Comparison of ENCODE assay signal across 8 cellular contexts in genomic region chr1:86741947-86742572, GRCh38. TPM values are rescaled to one million over a fixed set of nuclear protein-coding genes. Genes with fewer than 3 reads are reported as not detected.
DNase-seq lines count a peak whose midpoint lies in the region; ATAC-seq and TF ChIP-seq lines count a peak whose summit lies in the region.

No MANE protein-coding gene starts in this region.

- TF ChIP-seq CTCF in body of pancreas (IDR thresholded peaks at IDR 0.05) (peak in 6 of 7 experiments; percentile 48 to 76 (median 50)), right lobe of liver (IDR thresholded peaks at IDR 0.05) (peak; percentile 36 to 62 (median 60)), vagina (IDR thresholded peaks at IDR 0.05) (peak in 2 of 3 experiments; percentile 42 to 43)

- no peak for ATAC-seq in stimulated activated naive CD8-positive, alpha-beta T cell treated with anti-CD3 and anti-CD28 coated beads, Interleukin-15, Interleukin-2, amounts not matched to agents 100 U/mL and 50 U/mL, for 24 hours
- ATAC-seq in stimulated activated naive CD8-positive, alpha-beta T cell treated with anti-CD3 and anti-CD28 coated beads, Interleukin-15, amount 100 ng/mL, for 72 hours = no peak
- ATAC-seq in body of pancreas (no peak), right lobe of liver (peak in 2 of 4 donors; percentile 29 to 38), HG03342 (IDR thresholded peaks at IDR 0.05; ENCODE audit: unreplicated experiment) (no peak), HG02852 (IDR thresholded peaks at IDR 0.05; ENCODE audit: unreplicated experiment) (no peak)

- intact Hi-C loops in body of pancreas (cut with DNase I) (no loop called here), right lobe of liver (cut with DNase I) (no loop called here), vagina (cut with DNase I) (no loop called here)

- H3K27me3 ChIP-seq in body of pancreas = no peaks in the 10 kb centered on the region
- H3K27me3 ChIP-seq in right lobe of liver = no peaks in the 10 kb centered on the region
- H3K27me3 ChIP-seq in vagina = no peaks in the 10 kb centered on the region

- H3K4me1 ChIP-seq in body of pancreas (no peaks in the 10 kb centered on the region), right lobe of liver (no peaks in the 10 kb centered on the region), vagina (peaks cover 14% of the 10 kb centered on the region)

- TF ChIP-seq POLR2A in body of pancreas (IDR thresholded peaks at IDR 0.05) (no peak), right lobe of liver (IDR thresholded peaks at IDR 0.05) (no peak), vagina (IDR thresholded peaks at IDR 0.05) (no peak)

- H3K27ac ChIP-seq in body of pancreas = no peak overlapping the region
- H3K27ac ChIP-seq in right lobe of liver = no peak overlapping the region
- H3K27ac ChIP-seq in vagina = no peak overlapping the region

- WGBS in body of pancreas, 2 donors = 40% methylated on average over 6 of the region's 6 CpGs
- 48% methylated on average over 6 of the region's 6 CpGs for WGBS in right lobe of liver (ENCODE audit: insufficient coverage, low coverage, low lambda C conversion rate, missing lambda C conversion rate)

- peak; percentile 36 for DNase-seq in stimulated activated naive CD8-positive, alpha-beta T cell treated with anti-CD3 and anti-CD28 coated beads, Interleukin-15, Interleukin-2, amounts not matched to agents 100 U/mL and 50 U/mL, for 24 hours
- no peak for DNase-seq in stimulated activated naive CD8-positive, alpha-beta T cell treated with anti-CD3 and anti-CD28 coated beads, Interleukin-15, amount 100 ng/mL, for 72 hours
- DNase-seq in NCI-H748 (lab: John Stamatoyannopoulos, UW; ENCODE audit: unreplicated experiment) (peak; percentile 38), body of pancreas (peak; percentile 28 to 53 (median 43)), right lobe of liver (no peak), vagina (ENCODE audit: extremely low spot score in 2 of 2) (no peak)

- H3K4me3 ChIP-seq in body of pancreas = no peak overlapping the region
- no peak overlapping the region for H3K4me3 ChIP-seq in right lobe of liver
- no peak overlapping the region for H3K4me3 ChIP-seq in vagina

- no peaks in the 10 kb centered on the region for H3K9me3 Mint-ChIP-seq in stimulated activated naive CD8-positive, alpha-beta T cell treated with anti-CD3 and anti-CD28 coated beads, Interleukin-15, amount 100 ng/mL, for 72 hours

- H3K27me3 Mint-ChIP-seq in stimulated activated naive CD8-positive, alpha-beta T cell treated with anti-CD3 and anti-CD28 coated beads, Interleukin-15, amount 100 ng/mL, for 72 hours = no peaks in the 10 kb centered on the region

- H3K9me3 ChIP-seq in body of pancreas (no peaks in the 10 kb centered on the region), right lobe of liver (no peaks in the 10 kb centered on the region), vagina (no peaks in the 10 kb centered on the region)

- H3K4me3 Mint-ChIP-seq in stimulated activated naive CD8-positive, alpha-beta T cell treated with anti-CD3 and anti-CD28 coated beads, Interleukin-15, amount 100 ng/mL, for 72 hours = no peak overlapping the region

- no peaks in the 10 kb centered on the region for H3K4me1 Mint-ChIP-seq in stimulated activated naive CD8-positive, alpha-beta T cell treated with anti-CD3 and anti-CD28 coated beads, Interleukin-15, amount 100 ng/mL, for 72 hours

- peaks cover 0 to 22% of the 10 kb centered on the region in 2 donors for H3K36me3 ChIP-seq in body of pancreas (replicated peaks in 1 of 2; ENCODE audit: insufficient read depth in 1 of 2, low read depth in 2 of 2)
- H3K36me3 ChIP-seq in right lobe of liver = peaks cover 0 to 47% (median 15%) of the 10 kb centered on the region in 4 donors
- peaks cover 0 to 50% of the 10 kb centered on the region in 2 donors for H3K36me3 ChIP-seq in vagina

- H3K27ac Mint-ChIP-seq in stimulated activated naive CD8-positive, alpha-beta T cell treated with anti-CD3 and anti-CD28 coated beads, Interleukin-15, amount 100 ng/mL, for 72 hours = no peak overlapping the region

RNA-seq across cellular contexts. Expression of gene SH3GLB1, which starts 37.7 kb away (rescaled TPM):
- total RNA-seq in body of pancreas = 10 to 100 TPM; 20.1 to 31.6 TPM
- total RNA-seq in right lobe of liver = 10 to 100 TPM; 23.8 to 47.5 (median 29.1) TPM
- total RNA-seq in vagina = 53.8 TPM

Comparison
In these comparisons a context has a peak if more than half of its experiments do, and no peak if none do; other contexts are left out.
1. DNase-seq: peak in stimulated activated naive CD8-positive, alpha-beta T cell treated with anti-CD3 and anti-CD28 coated beads, Interleukin-15, Interleukin-2, amounts not matched to agents 100 U/mL and 50 U/mL, for 24 hours (single experiment), NCI-H748 (single experiment) and body of pancreas (4 of 4); none in stimulated activated naive CD8-positive, alpha-beta T cell treated with anti-CD3 and anti-CD28 coated beads, Interleukin-15, amount 100 ng/mL, for 72 hours (0 of 2), right lobe of liver (0 of 3) and vagina (0 of 2).
2. Peak in every context shown above with its lines, with median percentiles within 50 percentile points of each other: CTCF ChIP-seq.